In genomic region chr2:201880620-201881381, GRCh38 we compare ENCODE assay signal across 10 cellular contexts.
DNase-seq lines count a peak whose midpoint lies in the region; ATAC-seq and TF ChIP-seq lines count a peak whose summit lies in the region.
"Had no signal": no experiment of that assay in that cellular context is flagged by ENCODE, and none has a peak within 500 bp of the region (broad histone marks: within the 10 kb centered on the region; RNA-seq: fewer than 3 reads in every experiment).

No MANE protein-coding gene starts in this region.

- no peaks in the 10 kb centered on the region for H3K36me3 ChIP-seq in colonic mucosa

- H3K4me3 Mint-ChIP-seq in chondrocyte (ENCODE audit: unreplicated experiment), result peak overlapping the region; percentile 19
- H3K4me3 Mint-ChIP-seq: naive B cell had no signal

- H3K27me3 Mint-ChIP-seq in chondrocyte (ENCODE audit: low read depth), result no peaks in the 10 kb centered on the region

- no peak overlapping the region for H3K4me3 ChIP-seq in colonic mucosa

- no peaks in the 10 kb centered on the region for H3K36me3 Mint-ChIP-seq in chondrocyte (ENCODE audit: low read depth)
- H3K36me3 Mint-ChIP-seq: naive B cell had no signal

- peak; percentile 19 for DNase-seq in DMS 273 (lab: John Stamatoyannopoulos, UW; ENCODE audit: unreplicated experiment)
- DNase-seq in DMS 273 treated with DMSO at 0.1 percent for 48 hours (lab: John Stamatoyannopoulos, UW), result no peak
- no peak for DNase-seq in chondrocyte (ENCODE audit: low spot score)
- DNase-seq in ureter (ENCODE audit: low spot score), result peak; percentile 65
- DNase-seq in NCI-H146 (lab: John Stamatoyannopoulos, UW), result no peak
- no peak for DNase-seq in occipital lobe (lab: John Stamatoyannopoulos, UW)
- no peak for DNase-seq in colonic mucosa
- DNase-seq: naive B cell had no signal

- H3K27ac Mint-ChIP-seq in chondrocyte (ENCODE audit: unreplicated experiment), result peak overlapping the region; percentile 71

- TF ChIP-seq CTCF in chondrocyte (IDR thresholded peaks at IDR 0.05), result no peak
- TF ChIP-seq CTCF in colonic mucosa (IDR thresholded peaks at IDR 0.05), result no peak

- H3K27ac ChIP-seq in colonic mucosa, result no peak overlapping the region
- H3K27ac ChIP-seq: 22Rv1 had no signal

- peaks cover 43% of the 10 kb centered on the region for H3K4me1 Mint-ChIP-seq in chondrocyte (ENCODE audit: low read depth)

- intact Hi-C loops in colonic mucosa (cut with DNase I), result no loop called here

- no peaks in the 10 kb centered on the region for H3K4me1 ChIP-seq in colonic mucosa

- H3K9ac ChIP-seq in colonic mucosa (ENCODE audit: low read depth in 2 of 2, low read length in 2 of 2), result no peak overlapping the region

- peak; percentile 64 for ATAC-seq in HG03378 (IDR thresholded peaks at IDR 0.05; ENCODE audit: unreplicated experiment)

- H3K27me3 ChIP-seq in colonic mucosa, result no peaks in the 10 kb centered on the region

- H3K9me3 Mint-ChIP-seq in chondrocyte (ENCODE audit: low read depth), result no peaks in the 10 kb centered on the region
- H3K9me3 Mint-ChIP-seq: naive B cell had no signal

- no peaks in the 10 kb centered on the region for H3K9me3 ChIP-seq in colonic mucosa

Comparison
In these comparisons a context has a peak if more than half of its experiments do, and no peak if none do; other contexts are left out.
1. DNase-seq: peak in DMS 273 (single experiment) and ureter (single experiment); none in DMS 273 treated with DMSO at 0.1 percent for 48 hours (single experiment), chondrocyte (single experiment), NCI-H146 (single experiment), occipital lobe (single experiment) and colonic mucosa (single experiment).